Comparison of ENCODE assay signal across 14 cellular contexts in genomic region chr15:72193781-72194396, GRCh38. TPM values are rescaled to one million over a fixed set of nuclear protein-coding genes. Genes with fewer than 3 reads are reported as not detected.
DNase-seq lines count a peak whose midpoint lies in the region; ATAC-seq and TF ChIP-seq lines count a peak whose summit lies in the region.
"Had no signal": no experiment of that assay in that cellular context is flagged by ENCODE, and none has a peak within 500 bp of the region (broad histone marks: within the 10 kb centered on the region; RNA-seq: fewer than 3 reads in every experiment).

No MANE protein-coding gene starts in this region.

- H3K9me3 ChIP-seq in WERI-Rb-1 (ENCODE audit: severe bottlenecking): no peaks in the 10 kb centered on the region
- H3K9me3 ChIP-seq in lower lobe of right lung: no peaks in the 10 kb centered on the region
- no peaks in the 10 kb centered on the region for H3K9me3 ChIP-seq in uterus
- H3K9me3 ChIP-seq: A549 had no signal

- intact Hi-C loops in lower lobe of right lung (cut with DNase I): loop anchor here (10.0 kb wide), 1 partner anchor 71 kb away; no protein-coding TSS in a partner anchor
- intact Hi-C loops in uterus (cut with DNase I; ENCODE audit: low total_unique reads): no loop called here

- TF ChIP-seq POLR2A in uterus (IDR thresholded peaks at IDR 0.05): no peak

- H3K27ac ChIP-seq in WERI-Rb-1: no peak overlapping the region
- H3K27ac ChIP-seq in lower lobe of right lung: peak overlapping the region; percentile 84
- H3K27ac ChIP-seq in uterus: no peak overlapping the region
- H3K27ac ChIP-seq: A549, SK-N-MC had no signal

- no peak overlapping the region for H3K4me3 ChIP-seq in AG10803 (ENCODE audit: low read length)
- H3K4me3 ChIP-seq in WERI-Rb-1 (ENCODE audit: low read depth, low read length): no peak overlapping the region
- H3K4me3 ChIP-seq in lower lobe of right lung: no peak overlapping the region
- H3K4me3 ChIP-seq in foreskin fibroblast (ENCODE audit: low read depth in 1 of 2, low read length in 2 of 2): no peak overlapping the region
- no peak overlapping the region for H3K4me3 ChIP-seq in uterus
- H3K4me3 ChIP-seq: A549, K562, SK-N-MC had no signal

- ATAC-seq in lower lobe of right lung: no peak
- ATAC-seq: A549; CD8-positive, alpha-beta T cell; K562 had no signal

- TF ChIP-seq CTCF in AG10803 (conservative IDR thresholded peaks at IDR 0.05; ENCODE audit: low read length): no peak
- no peak for TF ChIP-seq CTCF in WERI-Rb-1 (IDR thresholded peaks at IDR 0.05; ENCODE audit: low read depth, low read length)
- TF ChIP-seq CTCF in lower lobe of right lung (IDR thresholded peaks at IDR 0.05): no peak
- TF ChIP-seq CTCF in foreskin fibroblast (IDR thresholded peaks at IDR 0.05; ENCODE audit: low read depth, low read length): no peak
- TF ChIP-seq CTCF in uterus (IDR thresholded peaks at IDR 0.05): no peak

- peak; percentile 23 for DNase-seq in AG10803 (ENCODE audit: low read depth)
- DNase-seq in NCI-H146 (lab: John Stamatoyannopoulos, UW): peak; percentile 84
- peak; percentile 57 for DNase-seq in WERI-Rb-1
- no peak for DNase-seq in lower lobe of right lung
- DNase-seq in foreskin fibroblast: no peak
- DNase-seq in epidermal melanocyte (ENCODE audit: insufficient read length, low spot score): no peak
- DNase-seq in AML-193 (lab: John Stamatoyannopoulos, UW): no peak
- no peak for DNase-seq in uterus
- DNase-seq: CD8-positive, alpha-beta T cell; GF-D8; NCI-H187 treated with DMSO at 0.1 percent for 48 hours had no signal

- H3K4me1 ChIP-seq in lower lobe of right lung (peaks cover 23% of the 10 kb centered on the region), uterus (peaks cover 0 to 5% of the 10 kb centered on the region in 2 donors)

- H3K27me3 ChIP-seq in WERI-Rb-1 (ENCODE audit: insufficient read depth, low read depth, severe bottlenecking): no peaks in the 10 kb centered on the region
- peaks cover 12% of the 10 kb centered on the region for H3K27me3 ChIP-seq in lower lobe of right lung (ENCODE audit: low read depth)
- H3K27me3 ChIP-seq in uterus: peaks cover 0 to 11% of the 10 kb centered on the region in 2 donors

- H3K36me3 ChIP-seq in WERI-Rb-1 (peaks cover 11% of the 10 kb centered on the region), lower lobe of right lung (peaks cover 2% of the 10 kb centered on the region), uterus (no peaks in the 10 kb centered on the region)

RNA-seq across cellular contexts. Expression of gene GRAMD2A, which starts 3.7 kb away (rescaled TPM):
- total RNA-seq in lower lobe of right lung (29.3 TPM), uterus (1 to 10 TPM in 1 of 4 donors, under 1 TPM in 1, not detected in 2; 0.67 to 4.1 TPM)
- total RNA-seq: CD8-positive, alpha-beta T cell; K562 had no signal

RNA-seq across cellular contexts. Expression of gene PKM, which starts 37.1 kb away (rescaled TPM):
- total RNA-seq in lower lobe of right lung (443 TPM), uterus (100 to 1,000 TPM; 101 to 443 (median 191) TPM)

Comparison
In these comparisons a context has a peak if more than half of its experiments do, and no peak if none do; other contexts are left out.
1. DNase-seq: peak in AG10803 (single experiment), NCI-H146 (single experiment) and WERI-Rb-1 (single experiment); none in lower lobe of right lung (single experiment), foreskin fibroblast (0 of 2), epidermal melanocyte (single experiment), AML-193 (0 of 2) and uterus (0 of 2).